22 cellular contexts compared by ENCODE assay signal in the genomic region with DNA sequence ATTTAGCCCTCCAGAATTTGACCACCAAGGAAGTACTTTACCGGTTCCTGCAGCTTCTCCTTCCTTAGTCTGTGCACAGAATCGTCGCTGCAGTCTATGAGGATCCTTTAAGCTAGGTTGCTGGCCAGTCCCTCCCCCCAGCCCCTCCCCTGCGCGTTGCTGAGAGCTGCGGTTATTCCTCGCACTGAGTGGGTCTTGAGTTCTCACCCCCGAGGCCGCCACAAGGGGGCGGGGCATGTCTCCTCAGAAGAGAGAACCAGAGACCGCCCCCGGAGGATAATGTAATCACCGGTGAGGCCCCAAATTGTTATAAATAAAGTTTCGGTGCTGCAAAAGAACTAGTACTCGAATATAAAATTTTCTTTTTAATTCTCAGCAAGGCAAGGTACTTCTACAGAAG.
DNase-seq lines count a peak whose midpoint lies in the region; ATAC-seq and TF ChIP-seq lines count a peak whose summit lies in the region.
"Had no signal": no experiment of that assay in that cellular context is flagged by ENCODE, and none has a peak within 500 bp of the region (broad histone marks: within the 10 kb centered on the region; RNA-seq: fewer than 3 reads in every experiment).

No MANE protein-coding gene starts in this region.

- WGBS in hepatocyte (ENCODE audit: low lambda C conversion rate, missing lambda C conversion rate) = 87% methylated on average over 15 of the region's 15 CpGs

- peak overlapping the region; percentile 70 for H3K4me3 Mint-ChIP-seq in progenitor cell of endocrine pancreas (ENCODE audit: low read depth)
- no peak overlapping the region for H3K4me3 Mint-ChIP-seq in activated T-cell treated with anti-CD3 and anti-CD28 coated beads, Interleukin-2, amount 50 U/mL, for 72 hours
- H3K4me3 Mint-ChIP-seq: natural killer cell had no signal

- H4K20me1 ChIP-seq in OCI-LY3 (ENCODE audit: insufficient read depth, low read length) (no peaks in the 10 kb centered on the region), hepatocyte (ENCODE audit: insufficient read depth, poor library complexity, severe bottlenecking) (no peaks in the 10 kb centered on the region)

- H3K4me3 ChIP-seq in H7 (ENCODE audit: insufficient read depth, low read depth, low read length) (peak overlapping the region; percentile 21; the same call in 1 of the 2 replicates), OCI-LY3 (ENCODE audit: low read length) (no peak overlapping the region), hepatocyte (no peak overlapping the region)
- H3K4me3 ChIP-seq: SK-N-MC had no signal

- H2AFZ ChIP-seq in OCI-LY3 (ENCODE audit: low read depth, low read length) (no peak overlapping the region), hepatocyte (no peak overlapping the region)

- no peak overlapping the region for H3K27ac ChIP-seq in OCI-LY3 (ENCODE audit: low read length)
- no peak overlapping the region for H3K27ac ChIP-seq in hepatocyte
- H3K27ac ChIP-seq: SK-N-MC had no signal

- peaks cover 13% of the 10 kb centered on the region for H3K4me1 Mint-ChIP-seq in progenitor cell of endocrine pancreas (ENCODE audit: low read depth)
- H3K4me1 Mint-ChIP-seq in activated T-cell treated with anti-CD3 and anti-CD28 coated beads, Interleukin-2, amount 50 U/mL, for 72 hours (ENCODE audit: low read depth) = no peaks in the 10 kb centered on the region
- H3K4me1 Mint-ChIP-seq: natural killer cell had no signal

- no peaks in the 10 kb centered on the region for H3K9me3 ChIP-seq in OCI-LY3 (ENCODE audit: insufficient read depth, low read length)
- no peaks in the 10 kb centered on the region for H3K9me3 ChIP-seq in hepatocyte (ENCODE audit: low read depth)

- DNase-seq in H7 (peak; percentile 4), hepatocyte (ENCODE audit: low spot score) (peak; percentile 8), progenitor cell of endocrine pancreas (ENCODE audit: low spot score, unreplicated experiment) (no peak), amygdala (lab: John Stamatoyannopoulos, UW) (no peak), left cardiac atrium (no peak)
- DNase-seq in activated T-cell treated with anti-CD3 and anti-CD28 coated beads, Interleukin-2, amount 50 U/mL, for 72 hours = no peak
- DNase-seq: activated CD4-positive, alpha-beta T cell treated with anti-CD3 and anti-CD28 coated beads for 48 hours; activated CD8-positive, alpha-beta memory T cell treated with anti-CD3 and anti-CD28 coated beads, Interleukin-2, amount 50 U/mL, for 48 hours; AML-193; amniotic stem cell; caudate nucleus; natural killer cell; NCI-H1048; NCI-H2107; NCI-H524 treated with DMSO at 0.1 percent for 48 hours; PC-3; small intestine; stimulated activated CD4-positive, alpha-beta T cell treated with anti-CD3 and anti-CD28 coated beads, Interleukin-4, amount 100 ng/mL, for 4 hours; T1000 had no signal

- no peaks in the 10 kb centered on the region for H3K27me3 ChIP-seq in H7 (ENCODE audit: control insufficient read depth, insufficient read depth, low read length)
- no peaks in the 10 kb centered on the region for H3K27me3 ChIP-seq in OCI-LY3 (ENCODE audit: low read depth, low read length)
- no peaks in the 10 kb centered on the region for H3K27me3 ChIP-seq in hepatocyte

- intact Hi-C loops in left cardiac atrium (cut with DNase I) = no loop called here

- no peaks in the 10 kb centered on the region for H3K79me2 ChIP-seq in OCI-LY3 (ENCODE audit: low read length)
- no peaks in the 10 kb centered on the region for H3K79me2 ChIP-seq in hepatocyte

- H3K36me3 ChIP-seq in H7 (replicated peaks; ENCODE audit: control insufficient read depth, insufficient read depth, low read length) (no peaks in the 10 kb centered on the region), OCI-LY3 (replicated peaks; ENCODE audit: low read depth, low read length) (no peaks in the 10 kb centered on the region), hepatocyte (replicated peaks; ENCODE audit: insufficient read depth, low read depth) (no peaks in the 10 kb centered on the region)

- H3K9ac ChIP-seq in OCI-LY3 (ENCODE audit: low read length) = no peak overlapping the region

- 0 out of 2 replicates have a peak, but pooled peaks have one; percentile 5 for TF ChIP-seq CTCF in OCI-LY3 (IDR thresholded peaks at IDR 0.05; ENCODE audit: low read depth, low read length)
- no peak for TF ChIP-seq CTCF in hepatocyte (IDR thresholded peaks at IDR 0.05; ENCODE audit: poor library complexity)
- TF ChIP-seq CTCF in progenitor cell of endocrine pancreas (IDR thresholded peaks at IDR 0.05; ENCODE audit: unreplicated experiment) = no peak

- H3K4me1 ChIP-seq in OCI-LY3 (ENCODE audit: low read length) (no peaks in the 10 kb centered on the region), hepatocyte (ENCODE audit: insufficient read depth) (no peaks in the 10 kb centered on the region)

- H3K36me3 Mint-ChIP-seq in progenitor cell of endocrine pancreas (ENCODE audit: insufficient read depth) = no peaks in the 10 kb centered on the region
- peaks cover 1 to 2% of the 10 kb centered on the region in 2 donors for H3K36me3 Mint-ChIP-seq in activated T-cell treated with anti-CD3 and anti-CD28 coated beads, Interleukin-2, amount 50 U/mL, for 72 hours (ENCODE audit: insufficient read depth in 2 of 2)
- H3K36me3 Mint-ChIP-seq: natural killer cell had no signal

- peaks cover 8% of the 10 kb centered on the region for H3K9me3 Mint-ChIP-seq in progenitor cell of endocrine pancreas (ENCODE audit: low read depth)
- H3K9me3 Mint-ChIP-seq in activated T-cell treated with anti-CD3 and anti-CD28 coated beads, Interleukin-2, amount 50 U/mL, for 72 hours = peaks cover 5 to 14% of the 10 kb centered on the region in 2 donors

- H3K9me2 ChIP-seq in hepatocyte (replicated peaks; ENCODE audit: insufficient read depth) = no peaks in the 10 kb centered on the region

- no peak for ATAC-seq in activated T-cell treated with anti-CD3 and anti-CD28 coated beads, Interleukin-2, amount 50 U/mL, for 72 hours (replicated peaks in 1 of 2)
- no peak for ATAC-seq in left cardiac atrium
- ATAC-seq: esophagus mucosa, natural killer cell, PC-3 had no signal

- H3K27me3 Mint-ChIP-seq in progenitor cell of endocrine pancreas = no peaks in the 10 kb centered on the region
- H3K27me3 Mint-ChIP-seq in activated T-cell treated with anti-CD3 and anti-CD28 coated beads, Interleukin-2, amount 50 U/mL, for 72 hours (ENCODE audit: low read depth) = no peaks in the 10 kb centered on the region

- H3K4me2 ChIP-seq in OCI-LY3 (ENCODE audit: low read length) (no peak overlapping the region), hepatocyte (no peak overlapping the region)

- H3K27ac Mint-ChIP-seq in progenitor cell of endocrine pancreas = no peak overlapping the region
- H3K27ac Mint-ChIP-seq in activated T-cell treated with anti-CD3 and anti-CD28 coated beads, Interleukin-2, amount 50 U/mL, for 72 hours = no peak overlapping the region
- H3K27ac Mint-ChIP-seq: natural killer cell had no signal

Comparison
In these comparisons a context has a peak if more than half of its experiments do, and no peak if none do; other contexts are left out.
1. DNase-seq: peak in H7 (single experiment) and hepatocyte (single experiment); none in progenitor cell of endocrine pancreas (single experiment), activated T-cell treated with anti-CD3 and anti-CD28 coated beads, Interleukin-2, amount 50 U/mL, for 72 hours (0 of 2), amygdala (0 of 56) and left cardiac atrium (single experiment).